ENCODE assay signal across 13 cellular contexts in the genomic region with DNA sequence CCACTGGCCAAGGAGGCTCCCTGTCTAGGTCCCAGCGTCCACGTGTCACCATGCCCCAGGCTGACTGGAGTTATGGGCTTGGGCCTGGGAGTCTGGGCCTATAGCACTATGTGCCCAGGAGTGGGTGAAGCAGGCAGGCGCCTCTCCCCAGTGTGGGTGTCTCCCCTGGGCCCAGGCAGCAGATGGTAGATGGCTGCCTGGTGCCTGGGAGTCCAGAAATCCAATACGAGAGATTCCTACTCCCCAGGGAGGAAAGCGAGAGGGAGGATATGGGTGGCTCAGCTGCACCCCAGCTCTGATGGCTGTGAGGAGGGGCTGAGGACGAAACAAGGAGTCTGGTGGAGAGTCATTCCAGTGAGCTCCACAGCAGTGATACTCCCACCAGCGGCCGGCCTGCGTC. TPM values are rescaled to one million over a fixed set of nuclear protein-coding genes. Genes with fewer than 3 reads are reported as not detected.
DNase-seq lines count a peak whose midpoint lies in the region; ATAC-seq and TF ChIP-seq lines count a peak whose summit lies in the region.
"Had no signal": no experiment of that assay in that cellular context is flagged by ENCODE, and none has a peak within 500 bp of the region (broad histone marks: within the 10 kb centered on the region; RNA-seq: fewer than 3 reads in every experiment).

No MANE protein-coding gene starts in this region.

- ATAC-seq in right cardiac atrium: no peak
- ATAC-seq in heart right ventricle: no peak
- ATAC-seq in mucosa of descending colon: no peak
- ATAC-seq: HCT116 had no signal

- H3K27ac ChIP-seq in right cardiac atrium (ENCODE audit: low read length): no peak overlapping the region
- no peak overlapping the region for H3K27ac ChIP-seq in heart right ventricle
- no peak overlapping the region for H3K27ac ChIP-seq in mesenchymal stem cell (ENCODE audit: low read length, poor library complexity, severe bottlenecking)
- H3K27ac ChIP-seq: C4-2B, GM23248 had no signal

- no peak for TF ChIP-seq CTCF in heart right ventricle (IDR thresholded peaks at IDR 0.05)
- TF ChIP-seq CTCF in mucosa of descending colon (IDR thresholded peaks at IDR 0.05): no peak

- no peak overlapping the region for H3K23ac ChIP-seq in mesenchymal stem cell (ENCODE audit: low read length in 2 of 2)

- peak in 2 of 3 donors; percentile 25 to 26 for DNase-seq in right cardiac atrium
- no peak for DNase-seq in heart right ventricle
- DNase-seq in NCI-H69 (lab: John Stamatoyannopoulos, UW): peak; percentile 51
- DNase-seq in mesenchymal stem cell: no peak
- no peak for DNase-seq in mucosa of descending colon
- no peak for DNase-seq in iPS-NIHi7 (ENCODE audit: extremely low spot score)
- DNase-seq in NCI-H446 (lab: John Stamatoyannopoulos, UW): no peak
- DNase-seq: BE2C; CD4-positive, alpha-beta memory T cell; GM23248 had no signal

- no peak overlapping the region for H2AFZ ChIP-seq in mesenchymal stem cell (ENCODE audit: low read depth, low read length)
- H2AFZ ChIP-seq: GM23248 had no signal

- H4K91ac ChIP-seq in mesenchymal stem cell (ENCODE audit: low read length): no peak overlapping the region

- H2AK5ac ChIP-seq in mesenchymal stem cell (ENCODE audit: low read length, severe bottlenecking): no peak overlapping the region

- H3K27me3 ChIP-seq in right cardiac atrium (ENCODE audit: control insufficient read depth, insufficient read depth) (no peaks in the 10 kb centered on the region), heart right ventricle (peaks cover 0 to 24% (median 0%) of the 10 kb centered on the region in 7 donors), mesenchymal stem cell (ENCODE audit: control insufficient read depth in 1 of 2, insufficient read depth in 1 of 2, low read length in 2 of 2) (peaks cover 54 to 70% of the 10 kb centered on the region in 2 experiments)
- H3K27me3 ChIP-seq: BE2C had no signal

- H3K79me1 ChIP-seq in mesenchymal stem cell (replicated peaks; ENCODE audit: low read length, poor library complexity, severe bottlenecking): no peaks in the 10 kb centered on the region

- H3K4ac ChIP-seq in mesenchymal stem cell (ENCODE audit: low read depth in 1 of 2, low read length in 2 of 2): no peak overlapping the region

- no peak overlapping the region for H3K4me2 ChIP-seq in mesenchymal stem cell (ENCODE audit: low read length, poor library complexity, severe bottlenecking)

- H3K9me3 ChIP-seq in right cardiac atrium (ENCODE audit: control insufficient read depth, low read length) (no peaks in the 10 kb centered on the region), heart right ventricle (no peaks in the 10 kb centered on the region), mesenchymal stem cell (ENCODE audit: control insufficient read depth, low read length) (no peaks in the 10 kb centered on the region), mucosa of descending colon (no peaks in the 10 kb centered on the region)
- H3K9me3 ChIP-seq: BE2C had no signal

- H2BK120ac ChIP-seq in mesenchymal stem cell (ENCODE audit: low read depth, low read length): peak overlapping the region; percentile 7

- H3K14ac ChIP-seq in mesenchymal stem cell (ENCODE audit: low read length in 2 of 2): no peak overlapping the region

- no peak overlapping the region for H2BK15ac ChIP-seq in mesenchymal stem cell (ENCODE audit: low read depth, poor library complexity, severe bottlenecking)

- H2BK12ac ChIP-seq in mesenchymal stem cell (ENCODE audit: low read length in 2 of 2): no peak overlapping the region

- no peak overlapping the region for H2BK5ac ChIP-seq in mesenchymal stem cell (ENCODE audit: low read depth, low read length, poor library complexity, severe bottlenecking)

- H4K8ac ChIP-seq in mesenchymal stem cell (ENCODE audit: low read length): no peak overlapping the region

- WGBS in right cardiac atrium: 86% methylated on average over 9 of the region's 9 CpGs
- WGBS in heart right ventricle, 2 donors: 87% methylated on average over 9 of the region's 9 CpGs
- 80% methylated on average over 8 of the region's 9 CpGs for WGBS in mesenchymal stem cell

- intact Hi-C loops in right cardiac atrium (cut with DNase I): no loop called here
- intact Hi-C loops in heart right ventricle (cut with DNase I): no loop called here
- intact Hi-C loops in mucosa of descending colon (cut with DNase I, micrococcal nuclease): no loop called here

- no peaks in the 10 kb centered on the region for H3K4me1 ChIP-seq in right cardiac atrium (ENCODE audit: control insufficient read depth, insufficient read depth, low read length)
- H3K4me1 ChIP-seq in heart right ventricle: peaks cover 0 to 1% (median 0%) of the 10 kb centered on the region in 9 donors
- H3K4me1 ChIP-seq in mesenchymal stem cell (ENCODE audit: control insufficient read depth, insufficient read depth, low read depth, low read length): peaks cover 5% of the 10 kb centered on the region
- no peaks in the 10 kb centered on the region for H3K4me1 ChIP-seq in mucosa of descending colon (ENCODE audit: low read depth)

- no peak overlapping the region for H3K18ac ChIP-seq in mesenchymal stem cell (ENCODE audit: low read depth in 1 of 2, low read length in 2 of 2)

- no peak overlapping the region for H3K9ac ChIP-seq in mesenchymal stem cell (ENCODE audit: low read length)
- H3K9ac ChIP-seq: GM23248 had no signal

- H3K4me3 ChIP-seq in right cardiac atrium (ENCODE audit: low read length) (no peak overlapping the region), heart right ventricle (no peak overlapping the region), mesenchymal stem cell (ENCODE audit: insufficient read depth in 1 of 2, low read depth in 1 of 2, low read length in 2 of 2) (no peak overlapping the region), mucosa of descending colon (no peak overlapping the region)
- H3K4me3 ChIP-seq: GM23248 had no signal

- H3K36me3 ChIP-seq in heart right ventricle (no peaks in the 10 kb centered on the region), mesenchymal stem cell (ENCODE audit: control insufficient read depth in 1 of 2, insufficient read depth in 2 of 2, low read depth in 1 of 2, low read length in 2 of 2) (no peaks in the 10 kb centered on the region), mucosa of descending colon (ENCODE audit: low read depth) (no peaks in the 10 kb centered on the region)
- H3K36me3 ChIP-seq: BE2C had no signal

RNA-seq across cellular contexts. Expression of a gene that starts 5.0 kb away (rescaled TPM):
- total RNA-seq in right cardiac atrium (not detected), heart right ventricle (under 1 TPM in 1 of 10 donors, not detected in 9; 0.11 TPM), mucosa of descending colon (under 1 TPM in 2 of 3 donors, not detected in 1; 0.58 to 0.64 TPM)
- polyA plus RNA-seq in right cardiac atrium (not detected), heart right ventricle (not detected)
- 0.04 TPM for polyA plus RNA-seq in mesenchymal stem cell (2013, experiment 1 of 2)
- polyA plus RNA-seq in mesenchymal stem cell (2013, experiment 2 of 2): 0.03 TPM
- total RNA-seq: CD4-positive, alpha-beta memory T cell; Daoy; GM23248 had no signal
- polyA plus RNA-seq: CD4-positive, alpha-beta memory T cell; GM23248 had no signal

RNA-seq across cellular contexts. Expression of a gene that starts 22.1 kb away (rescaled TPM):
- total RNA-seq in right cardiac atrium: 10 to 100 TPM; 45.0 to 57.3 (median 50.4) TPM
- 15.1 TPM for polyA plus RNA-seq in right cardiac atrium
- total RNA-seq in heart right ventricle: 10 to 100 TPM; 35.2 to 60.7 (median 42.8) TPM
- polyA plus RNA-seq in heart right ventricle: 10 to 100 TPM; 10.2 to 16.9 TPM
- 51.6 TPM for polyA plus RNA-seq in mesenchymal stem cell (2013, experiment 1 of 2)
- polyA plus RNA-seq in mesenchymal stem cell (2013, experiment 2 of 2): 50.7 TPM
- 10 to 100 TPM; 69.0 to 87.3 (median 84.9) TPM for total RNA-seq in mucosa of descending colon

RNA-seq across cellular contexts. Expression of a gene that starts 51.3 kb away (rescaled TPM):
- 10 to 100 TPM in 1 of 4 donors, 1 to 10 TPM in 3; 4.0 to 10.1 (median 6.7) TPM for total RNA-seq in right cardiac atrium
- 5.1 TPM for polyA plus RNA-seq in right cardiac atrium
- total RNA-seq in heart right ventricle: 10 to 100 TPM in 9 of 10 donors, 1 to 10 TPM in 1; 2.0 to 25.8 (median 13.2) TPM
- 10 to 100 TPM in 1 of 2 donors, 1 to 10 TPM in 1; 3.0 to 10.1 TPM for polyA plus RNA-seq in heart right ventricle
- 1.8 TPM for polyA plus RNA-seq in mesenchymal stem cell (2013, experiment 1 of 2)
- polyA plus RNA-seq in mesenchymal stem cell (2013, experiment 2 of 2): 1.8 TPM
- 10 to 100 TPM; 16.0 to 24.6 (median 23.0) TPM for total RNA-seq in mucosa of descending colon

Comparison
In these comparisons a context has a peak if more than half of its experiments do, and no peak if none do; other contexts are left out.
1. DNase-seq: peak in right cardiac atrium (2 of 3) and NCI-H69 (single experiment); none in heart right ventricle (0 of 2), mesenchymal stem cell (single experiment), mucosa of descending colon (0 of 3), iPS-NIHi7 (single experiment) and NCI-H446 (0 of 2).